12 cellular contexts compared by ENCODE assay signal in genomic region chr9:129259373-129259772, GRCh38.
DNase-seq lines count a peak whose midpoint lies in the region; ATAC-seq and TF ChIP-seq lines count a peak whose summit lies in the region.
"Had no signal": no experiment of that assay in that cellular context is flagged by ENCODE, and none has a peak within 500 bp of the region (broad histone marks: within the 10 kb centered on the region; RNA-seq: fewer than 3 reads in every experiment).

No MANE protein-coding gene starts in this region.

- no peak for ATAC-seq in GM18520 (IDR thresholded peaks at IDR 0.05; ENCODE audit: unreplicated experiment)

- no peak for TF ChIP-seq EP300 in tibial nerve (IDR thresholded peaks at IDR 0.05)

- H3K36me3 Mint-ChIP-seq in T-helper 2 cell treated with Interferon-gamma antibody and Interleukin-4, amounts not matched to agents 5 μg/mL and 100 μg/mL, for 36 hours (ENCODE audit: low read depth) = no peaks in the 10 kb centered on the region
- no peaks in the 10 kb centered on the region for H3K36me3 Mint-ChIP-seq in HFFc6 (ENCODE audit: low read depth)
- no peaks in the 10 kb centered on the region for H3K36me3 Mint-ChIP-seq in nephron (ENCODE audit: low read depth)

- H3K27me3 ChIP-seq in breast epithelium (no peaks in the 10 kb centered on the region), tibial nerve (no peaks in the 10 kb centered on the region)

- TF ChIP-seq POLR2A in breast epithelium (IDR thresholded peaks at IDR 0.05) (no peak), tibial nerve (IDR thresholded peaks at IDR 0.05) (no peak)

- H3K4me1 Mint-ChIP-seq in T-helper 2 cell treated with Interferon-gamma antibody and Interleukin-4, amounts not matched to agents 5 μg/mL and 100 μg/mL, for 36 hours (ENCODE audit: low read depth) = peaks cover 23% of the 10 kb centered on the region
- H3K4me1 Mint-ChIP-seq in HFFc6 (ENCODE audit: low read depth) (peaks cover 15% of the 10 kb centered on the region), nephron (peaks cover 38% of the 10 kb centered on the region)

- H3K27me3 Mint-ChIP-seq in T-helper 2 cell treated with Interferon-gamma antibody and Interleukin-4, amounts not matched to agents 5 μg/mL and 100 μg/mL, for 36 hours (ENCODE audit: low read depth) = peaks cover 11% of the 10 kb centered on the region
- peaks cover 49% of the 10 kb centered on the region for H3K27me3 Mint-ChIP-seq in HFFc6 (ENCODE audit: insufficient read depth)
- H3K27me3 Mint-ChIP-seq in nephron (ENCODE audit: low read depth) = peaks cover 39% of the 10 kb centered on the region

- 68 to 90% methylated on average over 7 of the region's 7 CpGs for WGBS in tibial nerve, 2 donors

- H3K4me3 Mint-ChIP-seq in T-helper 2 cell treated with Interferon-gamma antibody and Interleukin-4, amounts not matched to agents 5 μg/mL and 100 μg/mL, for 36 hours = peak overlapping the region; percentile 59
- H3K4me3 Mint-ChIP-seq in HFFc6 (peak overlapping the region; percentile 67), nephron (peak overlapping the region; percentile 53 to 61 (median 55))

- H3K4me3 ChIP-seq in breast epithelium (peak overlapping the region in 2 of 3 donors; percentile 45 to 58), tibial nerve (no peak overlapping the region)

- H3K9me3 ChIP-seq in breast epithelium (no peaks in the 10 kb centered on the region), tibial nerve (no peaks in the 10 kb centered on the region)
- H3K9me3 ChIP-seq: neutrophil had no signal

- TF ChIP-seq CTCF in HFFc6 (IDR thresholded peaks at IDR 0.05) = no peak
- TF ChIP-seq CTCF in breast epithelium (IDR thresholded peaks at IDR 0.05) = no peak
- no peak for TF ChIP-seq CTCF in nephron (IDR thresholded peaks at IDR 0.05; ENCODE audit: unreplicated experiment in 3 of 3)
- no peak for TF ChIP-seq CTCF in tibial nerve (IDR thresholded peaks at IDR 0.05)

- H3K36me3 ChIP-seq in breast epithelium (no peaks in the 10 kb centered on the region), tibial nerve (no peaks in the 10 kb centered on the region)
- H3K36me3 ChIP-seq: neutrophil had no signal

- intact Hi-C loops in breast epithelium (cut with DNase I; ENCODE audit: low total_unique reads) = no loop called here

- H3K27ac Mint-ChIP-seq in T-helper 2 cell treated with Interferon-gamma antibody and Interleukin-4, amounts not matched to agents 5 μg/mL and 100 μg/mL, for 36 hours = no peak overlapping the region
- H3K27ac Mint-ChIP-seq in HFFc6 = no peak overlapping the region
- H3K27ac Mint-ChIP-seq in nephron = peak overlapping the region in 1 of 3 experiments; percentile 22

- no peak for DNase-seq in T-helper 2 cell treated with Interferon-gamma antibody and Interleukin-4, amounts not matched to agents 5 μg/mL and 100 μg/mL, for 36 hours (ENCODE audit: low spot score)
- DNase-seq in T-helper 2 cell = no peak
- no peak for DNase-seq in HFFc6
- DNase-seq in breast epithelium (ENCODE audit: low spot score in 2 of 2) = no peak
- DNase-seq in tibial nerve (ENCODE audit: low spot score in 2 of 2) = no peak
- no peak for DNase-seq in DMS153 (lab: John Stamatoyannopoulos, UW)
- DNase-seq: NCI-H1436 treated with DMSO at 0.1 percent for 48 hours, NCI-H526, trophoblast cell had no signal

- no peaks in the 10 kb centered on the region for H3K9me3 Mint-ChIP-seq in T-helper 2 cell treated with Interferon-gamma antibody and Interleukin-4, amounts not matched to agents 5 μg/mL and 100 μg/mL, for 36 hours
- H3K9me3 Mint-ChIP-seq in HFFc6 (no peaks in the 10 kb centered on the region), nephron (no peaks in the 10 kb centered on the region)

- H3K4me1 ChIP-seq in breast epithelium (peaks cover 3 to 10% of the 10 kb centered on the region in 2 donors), tibial nerve (peaks cover 0 to 27% (median 9%) of the 10 kb centered on the region in 4 donors)

- H3K27ac ChIP-seq in breast epithelium (no peak overlapping the region), tibial nerve (no peak overlapping the region)
- H3K27ac ChIP-seq: neutrophil had no signal

Comparison
In these comparisons a context has a peak if more than half of its experiments do, and no peak if none do; other contexts are left out.
1. H3K4me3 ChIP-seq: peak in breast epithelium (2 of 3); none in tibial nerve (0 of 4).
2. Peak in every context shown above with its lines, with median percentiles within 50 percentile points of each other: H3K4me3 Mint-ChIP-seq.